14 cellular contexts compared by ENCODE assay signal in the genomic region with DNA sequence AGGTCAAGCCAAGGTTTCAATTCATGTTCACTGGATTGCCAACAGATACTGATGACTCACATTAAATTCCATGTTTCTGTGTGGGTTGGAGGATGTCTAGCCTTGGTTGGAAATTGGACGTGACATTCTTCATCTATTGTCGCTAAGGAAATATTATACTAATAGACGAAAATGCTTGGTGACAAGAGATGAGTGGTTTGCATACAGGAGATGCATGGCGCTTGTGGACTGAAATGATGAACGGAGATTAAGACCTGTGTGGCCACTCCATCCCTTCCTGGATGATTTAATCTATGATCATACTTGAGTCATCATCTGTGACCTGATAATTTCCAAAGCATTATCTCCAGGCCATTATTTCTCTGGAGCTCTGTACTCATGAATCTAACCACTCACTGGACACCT.
DNase-seq lines count a peak whose midpoint lies in the region; TF ChIP-seq lines count a peak whose summit lies in the region.
"Had no signal": no experiment of that assay in that cellular context is flagged by ENCODE, and none has a peak within 500 bp of the region (broad histone marks: within the 10 kb centered on the region; RNA-seq: fewer than 3 reads in every experiment).

No MANE protein-coding gene starts in this region.

- no peak overlapping the region for H3K4me2 ChIP-seq in OCI-LY7 (ENCODE audit: low read length)
- H3K4me2 ChIP-seq: A549 had no signal

- no TSS peak for BruUV-seq in OCI-LY7 (replicated peaks; lab: Mats Ljungman, UMichigan)

- no peak overlapping the region for H3K4me3 ChIP-seq in brain microvascular endothelial cell (ENCODE audit: low read depth, low read length)
- H3K4me3 ChIP-seq in OCI-LY7 (ENCODE audit: low read depth, low read length, poor library complexity, severe bottlenecking) = no peak overlapping the region
- H3K4me3 ChIP-seq: A549, heart right ventricle, spleen had no signal

- DNase-seq in A172 (ENCODE audit: low spot score) (peak; percentile 45), HT1080 (ENCODE audit: low read depth) (peak; percentile 58), brain microvascular endothelial cell (peak; percentile 78), iris pigment epithelial cell (ENCODE audit: low read depth) (peak; percentile 84), NCI-H524 treated with DMSO at 0.1 percent for 48 hours (lab: John Stamatoyannopoulos, UW) (no peak), NCI-H774 (lab: John Stamatoyannopoulos, UW) (no peak), OCI-LY7 (ENCODE audit: low spot score) (no peak)
- DNase-seq in activated CD4-positive, alpha-beta T cell treated with anti-CD3 and anti-CD28 coated beads for 1 hour = no peak
- DNase-seq: activated naive CD8-positive, alpha-beta T cell treated with anti-CD3 and anti-CD28 coated beads, Interleukin-2, amount 10 ng/mL, durations not matched to agents 7 days and 5 days; heart right ventricle; KG1; NCI-H1930; spleen had no signal

- peak overlapping the region; percentile 84 for H3K27ac ChIP-seq in brain microvascular endothelial cell
- H3K27ac ChIP-seq in OCI-LY7 (ENCODE audit: low read depth, low read length, poor library complexity, severe bottlenecking) = no peak overlapping the region
- H3K27ac ChIP-seq: A549, spleen had no signal

- H3K36me3 ChIP-seq in brain microvascular endothelial cell (replicated peaks) (no peaks in the 10 kb centered on the region), OCI-LY7 (ENCODE audit: insufficient read depth, low read length) (no peaks in the 10 kb centered on the region)
- H3K36me3 ChIP-seq: heart right ventricle, spleen had no signal

- H3K27me3 ChIP-seq in brain microvascular endothelial cell (replicated peaks) = no peaks in the 10 kb centered on the region
- H3K27me3 ChIP-seq: heart right ventricle, spleen had no signal

- TF ChIP-seq CTCF in brain microvascular endothelial cell (IDR thresholded peaks at IDR 0.05; ENCODE audit: low read depth, low read length, missing control alignments) (no peak), OCI-LY7 (conservative IDR thresholded peaks at IDR 0.05; ENCODE audit: low read length) (no peak)

- in situ Hi-C loops in brain microvascular endothelial cell (cut with HindIII; ENCODE audit: low pct_ligation_motif_present, low sequenced_read_pairs) = no loop called here

- H3K4me1 ChIP-seq in OCI-LY7 (ENCODE audit: insufficient read depth, low read length, poor library complexity, severe bottlenecking) = no peaks in the 10 kb centered on the region
- H3K4me1 ChIP-seq: spleen had no signal

- no peaks in the 10 kb centered on the region for H3K9me2 ChIP-seq in OCI-LY7 (ENCODE audit: insufficient read depth, low read length)

- intact Hi-C loops in OCI-LY7 (cut with micrococcal nuclease; ENCODE audit: unreplicated experiment) = no loop called here

- CTCF ChIA-PET in OCI-LY7 (lab: Charles Lee; ENCODE audit: unreplicated experiment) = no interaction called here

- POLR2A ChIA-PET in OCI-LY7 (lab: Charles Lee) = interaction anchor here (0.6 kb wide), 2 partner anchors 10 to 359 kb away, joined by 3 read pairs; no protein-coding TSS in a partner anchor

- H2AFZ ChIP-seq in OCI-LY7 (ENCODE audit: low read length) = no peak overlapping the region

- H3K9me3 ChIP-seq in OCI-LY7 (ENCODE audit: low read length) = no peaks in the 10 kb centered on the region
- H3K9me3 ChIP-seq: heart right ventricle, spleen had no signal

- H3K79me2 ChIP-seq in OCI-LY7 (ENCODE audit: insufficient read depth, low read depth, low read length) = no peaks in the 10 kb centered on the region

- H4K20me1 ChIP-seq in OCI-LY7 (ENCODE audit: insufficient read depth, low read length) = no peaks in the 10 kb centered on the region

Comparison
In these comparisons a context has a peak if more than half of its experiments do, and no peak if none do; other contexts are left out.
1. DNase-seq: peak in A172 (single experiment), HT1080 (single experiment), brain microvascular endothelial cell (single experiment) and iris pigment epithelial cell (single experiment); none in NCI-H524 treated with DMSO at 0.1 percent for 48 hours (single experiment), NCI-H774 (single experiment), OCI-LY7 (single experiment) and activated CD4-positive, alpha-beta T cell treated with anti-CD3 and anti-CD28 coated beads for 1 hour (single experiment).